8 cellular contexts compared by ENCODE assay signal in genomic region chr10:33134011-33134751, GRCh38.
A peak's percentile ranks its signal among the peaks of the same experiment; 100 is the strongest.
DNase-seq lines count a peak whose midpoint lies in the region; ATAC-seq and TF ChIP-seq lines count a peak whose summit lies in the region.

No MANE protein-coding gene starts in this region.

- no TSS peak for BruUV-seq in A673 (replicated peaks; lab: Mats Ljungman, UMichigan)

- POLR2A ChIA-PET in A673 (lab: Charles Lee; ENCODE audit: low non-redundant PET) = no interaction called here

- H3K9me3 Mint-ChIP-seq in activated T-helper 1 cell treated with anti-CD3 and anti-CD28 coated beads, Interleukin-12 subunit alpha, Interleukin-12 subunit beta, Interleukin-2, Interleukin-4 antibody, amounts not matched to agents 30 ng/mL and 10 ng/mL and 1 ng/mL, durations not matched to agents 14 hours and 24 hours and 36 hours = no peaks in the 10 kb centered on the region

- no peaks in the 10 kb centered on the region for H3K27me3 Mint-ChIP-seq in activated T-helper 1 cell treated with anti-CD3 and anti-CD28 coated beads, Interleukin-12 subunit alpha, Interleukin-12 subunit beta, Interleukin-2, Interleukin-4 antibody, amounts not matched to agents 30 ng/mL and 10 ng/mL and 1 ng/mL, durations not matched to agents 14 hours and 24 hours and 36 hours (ENCODE audit: insufficient read depth)

- peak; percentile 48 for DNase-seq in A673 (ENCODE audit: low spot score)
- DNase-seq in NCI-H226 = peak; percentile 90
- peak; percentile 48 for DNase-seq in activated T-helper 1 cell treated with anti-CD3 and anti-CD28 coated beads, Interleukin-12 subunit alpha, Interleukin-12 subunit beta, Interleukin-2, Interleukin-4 antibody, amounts not matched to agents 30 ng/mL and 10 ng/mL and 1 ng/mL, durations not matched to agents 14 hours and 24 hours and 36 hours (ENCODE audit: low spot score)
- DNase-seq in right cardiac atrium = no peak
- peak; percentile 52 to 67 for DNase-seq in stimulated activated CD4-positive, alpha-beta T cell treated with anti-CD3 and anti-CD28 coated beads, Interleukin-4, amount 100 ng/mL, for 48 hours (ENCODE audit: low read depth in 2 of 2)
- DNase-seq in posterior vena cava (ENCODE audit: low spot score) = no peak
- no peak for DNase-seq in NCI-H1694 treated with DMSO at 0.1 percent for 48 hours (lab: John Stamatoyannopoulos, UW)

- CTCF ChIA-PET in A673 (lab: Charles Lee) = no interaction called here

- TF ChIP-seq CTCF in A673 (conservative IDR thresholded peaks at IDR 0.05; ENCODE audit: low read depth, low read length) = no peak

- WGBS in right cardiac atrium = 81% methylated on average over 11 of the region's 11 CpGs

- H3K36me3 ChIP-seq in A673 (ENCODE audit: insufficient read depth, low read length, poor library complexity, severe bottlenecking) = no peaks in the 10 kb centered on the region

- H3K4me3 Mint-ChIP-seq in activated T-helper 1 cell treated with anti-CD3 and anti-CD28 coated beads, Interleukin-12 subunit alpha, Interleukin-12 subunit beta, Interleukin-2, Interleukin-4 antibody, amounts not matched to agents 30 ng/mL and 10 ng/mL and 1 ng/mL, durations not matched to agents 14 hours and 24 hours and 36 hours = peak overlapping the region; percentile 48

- H3K9me3 ChIP-seq in A673 (ENCODE audit: low read depth, low read length, poor library complexity, severe bottlenecking) = no peaks in the 10 kb centered on the region
- no peaks in the 10 kb centered on the region for H3K9me3 ChIP-seq in right cardiac atrium (ENCODE audit: control insufficient read depth, low read length)

- no peaks in the 10 kb centered on the region for H3K36me3 Mint-ChIP-seq in activated T-helper 1 cell treated with anti-CD3 and anti-CD28 coated beads, Interleukin-12 subunit alpha, Interleukin-12 subunit beta, Interleukin-2, Interleukin-4 antibody, amounts not matched to agents 30 ng/mL and 10 ng/mL and 1 ng/mL, durations not matched to agents 14 hours and 24 hours and 36 hours (ENCODE audit: low read depth)

- H3K27me3 ChIP-seq in A673 (replicated peaks; ENCODE audit: insufficient read depth, low read depth, low read length, poor library complexity) = no peaks in the 10 kb centered on the region
- no peaks in the 10 kb centered on the region for H3K27me3 ChIP-seq in right cardiac atrium (ENCODE audit: control insufficient read depth, insufficient read depth)

- H3K27ac Mint-ChIP-seq in activated T-helper 1 cell treated with anti-CD3 and anti-CD28 coated beads, Interleukin-12 subunit alpha, Interleukin-12 subunit beta, Interleukin-2, Interleukin-4 antibody, amounts not matched to agents 30 ng/mL and 10 ng/mL and 1 ng/mL, durations not matched to agents 14 hours and 24 hours and 36 hours = peak overlapping the region; percentile 88

- H3K4me3 ChIP-seq in A673 (ENCODE audit: low read depth, low read length, poor library complexity, severe bottlenecking) (no peak overlapping the region), right cardiac atrium (ENCODE audit: low read length) (no peak overlapping the region)

- ATAC-seq in GM19463 (IDR thresholded peaks at IDR 0.05; ENCODE audit: unreplicated experiment) (peak; percentile 74), right cardiac atrium (peak; percentile 73 to 78)

- H3K4me1 ChIP-seq in A673 (ENCODE audit: insufficient read depth, low read length, poor library complexity, severe bottlenecking) (no peaks in the 10 kb centered on the region), right cardiac atrium (ENCODE audit: control insufficient read depth, insufficient read depth, low read length) (no peaks in the 10 kb centered on the region)

- H3K4me1 Mint-ChIP-seq in activated T-helper 1 cell treated with anti-CD3 and anti-CD28 coated beads, Interleukin-12 subunit alpha, Interleukin-12 subunit beta, Interleukin-2, Interleukin-4 antibody, amounts not matched to agents 30 ng/mL and 10 ng/mL and 1 ng/mL, durations not matched to agents 14 hours and 24 hours and 36 hours (ENCODE audit: low read depth) = peaks cover 61% of the 10 kb centered on the region

- H3K27ac ChIP-seq in A673 (ENCODE audit: low read depth, low read length, poor library complexity, severe bottlenecking) (no peak overlapping the region), right cardiac atrium (ENCODE audit: low read length) (no peak overlapping the region)

- intact Hi-C loops in A673 (cut with micrococcal nuclease; ENCODE audit: unreplicated experiment) = no loop called here
- intact Hi-C loops in activated T-helper 1 cell treated with anti-CD3 and anti-CD28 coated beads, Interleukin-12 subunit alpha, Interleukin-12 subunit beta, Interleukin-2, Interleukin-4 antibody, amounts not matched to agents 30 ng/mL and 10 ng/mL and 1 ng/mL, durations not matched to agents 14 hours and 24 hours and 36 hours (cut with micrococcal nuclease) = loop anchor here (1.0 to 5.0 kb wide), 6 partner anchors 8 to 890 kb away; no protein-coding TSS in a partner anchor
- intact Hi-C loops in right cardiac atrium (cut with DNase I) = no loop called here
- intact Hi-C loops in posterior vena cava (cut with DNase I) = no loop called here

Comparison
In these comparisons a context has a peak if more than half of its experiments do, and no peak if none do; other contexts are left out.
1. DNase-seq: peak in A673 (single experiment), NCI-H226 (single experiment), activated T-helper 1 cell treated with anti-CD3 and anti-CD28 coated beads, Interleukin-12 subunit alpha, Interleukin-12 subunit beta, Interleukin-2, Interleukin-4 antibody, amounts not matched to agents 30 ng/mL and 10 ng/mL and 1 ng/mL, durations not matched to agents 14 hours and 24 hours and 36 hours (single experiment) and stimulated activated CD4-positive, alpha-beta T cell treated with anti-CD3 and anti-CD28 coated beads, Interleukin-4, amount 100 ng/mL, for 48 hours (2 of 2); none in right cardiac atrium (0 of 3), posterior vena cava (single experiment) and NCI-H1694 treated with DMSO at 0.1 percent for 48 hours (single experiment).